9 cellular contexts compared by ENCODE assay signal in the genomic region with DNA sequence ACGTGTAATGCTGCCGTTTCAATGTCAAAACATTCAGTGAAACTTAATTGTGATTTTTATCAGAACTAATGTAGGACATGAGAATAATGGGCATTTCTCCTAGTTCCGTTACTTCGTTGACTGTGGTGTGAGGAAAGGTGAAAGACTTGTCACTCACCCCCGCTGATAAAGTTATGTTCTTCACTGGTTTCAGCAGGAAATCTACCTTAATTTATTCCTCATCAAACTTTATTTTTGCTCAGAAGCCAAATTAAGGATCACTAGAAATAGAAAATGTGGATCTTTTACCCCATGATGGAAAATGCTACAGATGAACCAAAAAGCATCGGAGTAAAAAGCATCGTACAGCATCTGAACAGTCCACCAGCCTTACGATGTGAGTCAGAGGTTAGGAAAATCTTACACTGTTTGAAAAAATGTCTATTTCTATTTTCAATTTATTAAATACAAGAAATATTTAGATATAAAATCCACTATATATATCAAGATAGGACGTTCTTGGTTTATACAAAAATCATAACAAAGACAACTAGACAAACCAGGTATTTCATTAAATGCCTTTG. TPM values are rescaled to one million over a fixed set of nuclear protein-coding genes. Genes with fewer than 3 reads are reported as not detected.
DNase-seq lines count a peak whose midpoint lies in the region; ATAC-seq and TF ChIP-seq lines count a peak whose summit lies in the region.
"Had no signal": no experiment of that assay in that cellular context is flagged by ENCODE, and none has a peak within 500 bp of the region (broad histone marks: within the 10 kb centered on the region; RNA-seq: fewer than 3 reads in every experiment).

No MANE protein-coding gene starts in this region.

- H3K36me3 ChIP-seq in adrenal gland (replicated peaks in 1 of 2) (no peaks in the 10 kb centered on the region), kidney epithelial cell (ENCODE audit: control insufficient read depth, insufficient read depth, low read length) (no peaks in the 10 kb centered on the region), tibial nerve (no peaks in the 10 kb centered on the region), mucosa of descending colon (ENCODE audit: low read depth) (no peaks in the 10 kb centered on the region)

- intact Hi-C loops in adrenal gland (cut with DNase I) (loop anchor here in 1 of 2 donors (5.0 kb wide), 1 partner anchor 40 kb away; no protein-coding TSS in a partner anchor), mucosa of descending colon (cut with DNase I, micrococcal nuclease) (no loop called here)

- H3K4me3 Mint-ChIP-seq in activated CD4-positive, alpha-beta T cell treated with anti-CD3 and anti-CD28 coated beads, Interleukin-2, amount 10 ng/mL, durations not matched to agents 7 days and 5 days, result no peak overlapping the region
- H3K4me3 Mint-ChIP-seq: neural crest cell had no signal

- no peaks in the 10 kb centered on the region for H3K9me3 Mint-ChIP-seq in activated CD4-positive, alpha-beta T cell treated with anti-CD3 and anti-CD28 coated beads, Interleukin-2, amount 10 ng/mL, durations not matched to agents 7 days and 5 days
- H3K9me3 Mint-ChIP-seq: neural crest cell had no signal

- H3K4me1 Mint-ChIP-seq in activated CD4-positive, alpha-beta T cell treated with anti-CD3 and anti-CD28 coated beads, Interleukin-2, amount 10 ng/mL, durations not matched to agents 7 days and 5 days, result peaks cover 7% of the 10 kb centered on the region

- DNase-seq in activated CD4-positive, alpha-beta T cell treated with anti-CD3 and anti-CD28 coated beads, Interleukin-2, amount 10 ng/mL, durations not matched to agents 7 days and 5 days, result no peak
- DNase-seq in activated CD4-positive, alpha-beta T cell treated with anti-CD3 and anti-CD28 coated beads, Interleukin-2, amount 50 U/mL, for 48 hours, result no peak
- DNase-seq in adrenal gland (no peak), kidney epithelial cell (ENCODE audit: low read depth) (no peak), tibial nerve (ENCODE audit: low spot score in 2 of 2) (no peak), GOT3 (lab: John Stamatoyannopoulos, UW) (no peak), mucosa of descending colon (no peak)
- DNase-seq in stimulated activated naive CD8-positive, alpha-beta T cell treated with anti-CD3 and anti-CD28 coated beads, Interleukin-15, Interleukin-2, amounts not matched to agents 100 U/mL and 50 U/mL, for 24 hours, result no peak

- H3K9me3 ChIP-seq in adrenal gland (replicated peaks in 1 of 3) (no peaks in the 10 kb centered on the region), tibial nerve (no peaks in the 10 kb centered on the region), mucosa of descending colon (no peaks in the 10 kb centered on the region)

- H3K36me3 Mint-ChIP-seq in activated CD4-positive, alpha-beta T cell treated with anti-CD3 and anti-CD28 coated beads, Interleukin-2, amount 10 ng/mL, durations not matched to agents 7 days and 5 days (ENCODE audit: low read depth), result peaks cover 4% of the 10 kb centered on the region

- H3K27ac Mint-ChIP-seq in activated CD4-positive, alpha-beta T cell treated with anti-CD3 and anti-CD28 coated beads, Interleukin-2, amount 10 ng/mL, durations not matched to agents 7 days and 5 days, result peak overlapping the region; percentile 95

- peak overlapping the region; percentile 69 to 97 (median 92) for H3K27ac ChIP-seq in adrenal gland
- H3K27ac ChIP-seq in tibial nerve, result peak overlapping the region; percentile 73 to 99 (median 98)

- no peak for TF ChIP-seq EP300 in tibial nerve (IDR thresholded peaks at IDR 0.05)

- TF ChIP-seq CTCF in adrenal gland (IDR thresholded peaks at IDR 0.05) (no peak), kidney epithelial cell (IDR thresholded peaks at IDR 0.05; ENCODE audit: insufficient read depth, low read length, poor library complexity, severe bottlenecking) (no peak), tibial nerve (IDR thresholded peaks at IDR 0.05) (no peak), mucosa of descending colon (IDR thresholded peaks at IDR 0.05) (no peak)

- POLR2A ChIA-PET in activated CD4-positive, alpha-beta T cell treated with anti-CD3 and anti-CD28 coated beads, Interleukin-2, amount 10 ng/mL, durations not matched to agents 7 days and 5 days (lab: Charles Lee), result no interaction called here

- H3K27me3 ChIP-seq in adrenal gland (no peaks in the 10 kb centered on the region), kidney epithelial cell (ENCODE audit: control insufficient read depth, insufficient read depth, low read length) (no peaks in the 10 kb centered on the region), tibial nerve (no peaks in the 10 kb centered on the region)

- H3K27me3 Mint-ChIP-seq in activated CD4-positive, alpha-beta T cell treated with anti-CD3 and anti-CD28 coated beads, Interleukin-2, amount 10 ng/mL, durations not matched to agents 7 days and 5 days, result no peaks in the 10 kb centered on the region

- ATAC-seq in stimulated activated naive CD8-positive, alpha-beta T cell treated with anti-CD3 and anti-CD28 coated beads, Interleukin-15, Interleukin-2, amounts not matched to agents 100 U/mL and 50 U/mL, for 24 hours, result no peak
- no peak for ATAC-seq in mucosa of descending colon

- H3K4me3 ChIP-seq in adrenal gland (peak overlapping the region in 3 of 4 donors; percentile 23 to 73 (median 28)), kidney epithelial cell (ENCODE audit: low read depth, low read length) (peak overlapping the region; percentile 46), tibial nerve (peak overlapping the region; percentile 47 to 95 (median 85)), mucosa of descending colon (no peak overlapping the region)

- 8 to 15% (median 10%) methylated on average over 9 of the region's 9 CpGs for WGBS in adrenal gland, 4 donors
- WGBS in tibial nerve, 2 donors, result 10 to 12% methylated on average over 9 of the region's 9 CpGs

- CTCF ChIA-PET in activated CD4-positive, alpha-beta T cell treated with anti-CD3 and anti-CD28 coated beads, Interleukin-2, amount 10 ng/mL, durations not matched to agents 7 days and 5 days (lab: Charles Lee), result interaction anchor here (0.6 to 1.6 kb wide), 3 partner anchors 20 to 127 kb away, joined by 3 to 4 read pairs (median 4); no protein-coding TSS in a partner anchor

- peaks cover 15 to 38% of the 10 kb centered on the region in 2 donors for H3K4me1 ChIP-seq in adrenal gland (replicated peaks in 1 of 2)
- H3K4me1 ChIP-seq in tibial nerve, result peaks cover 0 to 46% (median 15%) of the 10 kb centered on the region in 4 donors
- peaks cover 17% of the 10 kb centered on the region for H3K4me1 ChIP-seq in mucosa of descending colon (ENCODE audit: low read depth)

- TF ChIP-seq POLR2A in adrenal gland (IDR thresholded peaks at IDR 0.05) (no peak), tibial nerve (IDR thresholded peaks at IDR 0.05) (no peak)

RNA-seq across cellular contexts. Expression of gene ROCK1, which starts 1.0 kb away (rescaled TPM):
- 10 to 100 TPM; 67.2 to 67.3 TPM for total RNA-seq in activated CD4-positive, alpha-beta T cell treated with anti-CD3 and anti-CD28 coated beads, Interleukin-2, amount 10 ng/mL, durations not matched to agents 7 days and 5 days
- total RNA-seq in adrenal gland (10 to 100 TPM; 12.8 to 55.5 (median 30.6) TPM), kidney epithelial cell (25.1 and 35.3 TPM in 2 replicates), tibial nerve (10 to 100 TPM; 78.3 to 94.6 (median 91.4) TPM), mucosa of descending colon (10 to 100 TPM; 33.0 to 57.3 (median 34.1) TPM)
- polyA plus RNA-seq in adrenal gland, result 10 to 100 TPM in 2 of 3 donors, 1 to 10 TPM in 1; 6.8 to 32.6 (median 15.9) TPM
